In genomic region chr10:132276706-132277105, GRCh38 we compare ENCODE assay signal across 20 cellular contexts. TPM values are rescaled to one million over a fixed set of nuclear protein-coding genes. Genes with fewer than 3 reads are reported as not detected.
DNase-seq lines count a peak whose midpoint lies in the region; ATAC-seq and TF ChIP-seq lines count a peak whose summit lies in the region.
"Had no signal": no experiment of that assay in that cellular context is flagged by ENCODE, and none has a peak within 500 bp of the region (broad histone marks: within the 10 kb centered on the region; RNA-seq: fewer than 3 reads in every experiment).

No MANE protein-coding gene starts in this region.

- H3K27me3 Mint-ChIP-seq in natural killer cell (ENCODE audit: low read depth in 2 of 2) = no peaks in the 10 kb centered on the region
- no peaks in the 10 kb centered on the region for H3K27me3 Mint-ChIP-seq in Caco-2 (ENCODE audit: insufficient read depth, unreplicated experiment)
- H3K27me3 Mint-ChIP-seq: CD4-positive, alpha-beta memory T cell had no signal

- H3K4me1 ChIP-seq in BLaER1 treated with 17β-estradiol and CSF1 and Interleukin-3, amounts not matched to agents 10 nM and 100 nM = peaks cover 0 to 78% (median 64%) of the 10 kb centered on the region in 10 experiments; a peak in 16 of 20 replicates
- H3K4me1 ChIP-seq in RWPE2 (ENCODE audit: insufficient read depth, poor library complexity, severe bottlenecking) = no peaks in the 10 kb centered on the region
- peaks cover 10% of the 10 kb centered on the region for H3K4me1 ChIP-seq in lower lobe of right lung
- no peaks in the 10 kb centered on the region for H3K4me1 ChIP-seq in aorta (ENCODE audit: control insufficient read depth in 1 of 2, insufficient read depth in 2 of 2, low read length in 2 of 2)
- H3K4me1 ChIP-seq in Caco-2 = no peaks in the 10 kb centered on the region
- H3K4me1 ChIP-seq: BE2C had no signal

- no TSS peak for BruUV-seq in Caco-2 (replicated peaks; lab: Mats Ljungman, UMichigan)

- DNase-seq in RWPE2 (ENCODE audit: low spot score) (peak; percentile 50), lower lobe of right lung (peak; percentile 14), aorta (peak; percentile 21 to 67), natural killer cell (no peak), T-helper 2 cell (no peak), Caco-2 (no peak)
- DNase-seq: ACHN; BE2C; Calu3; CD4-positive, alpha-beta memory T cell; DMS 273 treated with DMSO at 0.1 percent for 48 hours; DMS53; DND-41; EL; GOT3; H7 had no signal

- H4K20me1 ChIP-seq in BLaER1 treated with 17β-estradiol and CSF1 and Interleukin-3, amounts not matched to agents 10 nM and 100 nM = peaks cover 0 to 74% (median 31%) of the 10 kb centered on the region in 11 experiments; a peak in 13 of 22 replicates

- intact Hi-C loops in lower lobe of right lung (cut with DNase I) = no loop called here
- intact Hi-C loops in aorta (cut with DNase I) = no loop called here
- intact Hi-C loops in natural killer cell (cut with micrococcal nuclease) = no loop called here
- intact Hi-C loops in Caco-2 (cut with micrococcal nuclease; ENCODE audit: unreplicated experiment) = no loop called here

- no peak overlapping the region for H3K27ac Mint-ChIP-seq in natural killer cell
- H3K27ac Mint-ChIP-seq in Caco-2 (ENCODE audit: unreplicated experiment) = no peak overlapping the region
- H3K27ac Mint-ChIP-seq: CD4-positive, alpha-beta memory T cell; IgD-negative memory B cell had no signal

- POLR2A ChIA-PET in Caco-2 (lab: Charles Lee) = no interaction called here

- 69 to 82% methylated on average over 7 of the region's 7 CpGs for WGBS in aorta, 2 donors

- H3K36me3 ChIP-seq in BLaER1 treated with 17β-estradiol and CSF1 and Interleukin-3, amounts not matched to agents 10 nM and 100 nM = no peaks in the 10 kb centered on the region
- H3K36me3 ChIP-seq in RWPE2 (ENCODE audit: low read depth) = no peaks in the 10 kb centered on the region
- no peaks in the 10 kb centered on the region for H3K36me3 ChIP-seq in lower lobe of right lung
- H3K36me3 ChIP-seq in aorta (ENCODE audit: control insufficient read depth in 1 of 2, insufficient read depth in 2 of 2, low read length in 1 of 2) = no peaks in the 10 kb centered on the region
- no peaks in the 10 kb centered on the region for H3K36me3 ChIP-seq in Caco-2 (ENCODE audit: control insufficient read depth, insufficient read depth, low read length)
- H3K36me3 ChIP-seq: BE2C had no signal

- no peaks in the 10 kb centered on the region for H3K9me3 ChIP-seq in BLaER1 treated with 17β-estradiol and CSF1 and Interleukin-3, amounts not matched to agents 10 nM and 100 nM (replicated peaks in 1 of 11)
- H3K9me3 ChIP-seq in RWPE2 (ENCODE audit: severe bottlenecking) (no peaks in the 10 kb centered on the region), lower lobe of right lung (no peaks in the 10 kb centered on the region), aorta (ENCODE audit: control insufficient read depth, low read length) (no peaks in the 10 kb centered on the region), Caco-2 (no peaks in the 10 kb centered on the region)
- H3K9me3 ChIP-seq: BE2C had no signal

- no peak overlapping the region for H3K27ac ChIP-seq in BLaER1 treated with 17β-estradiol and CSF1 and Interleukin-3, amounts not matched to agents 10 nM and 100 nM
- H3K27ac ChIP-seq in RWPE2 (ENCODE audit: poor library complexity, severe bottlenecking) (no peak overlapping the region), lower lobe of right lung (no peak overlapping the region), aorta (ENCODE audit: low read depth in 1 of 2, low read length in 2 of 2) (no peak overlapping the region)

- H3K4me2 ChIP-seq in BLaER1 treated with 17β-estradiol and CSF1 and Interleukin-3, amounts not matched to agents 10 nM and 100 nM = peak overlapping the region in 8 of 11 experiments; percentile 50 to 83 (median 66); a peak in 14 of 22 replicates

- TF ChIP-seq CTCF in RWPE2 (IDR thresholded peaks at IDR 0.05; ENCODE audit: poor library complexity, severe bottlenecking) = no peak
- no peak for TF ChIP-seq CTCF in lower lobe of right lung (IDR thresholded peaks at IDR 0.05)
- no peak for TF ChIP-seq CTCF in natural killer cell (IDR thresholded peaks at IDR 0.05)
- TF ChIP-seq CTCF in Caco-2 (IDR thresholded peaks at IDR 0.05; ENCODE audit: insufficient read depth in 1 of 2, low read depth in 1 of 2, low read length in 1 of 2, severe bottlenecking in 1 of 2, unreplicated experiment in 1 of 2) = no peak

- ATAC-seq in RWPE2 (ENCODE audit: low read depth) (no peak), lower lobe of right lung (no peak), aorta (ENCODE audit: low FRiP score) (no peak), natural killer cell (no peak)
- ATAC-seq: GM12878 had no signal

- CTCF ChIA-PET in Caco-2 (lab: Charles Lee) = no interaction called here

- H3K27me3 ChIP-seq in BLaER1 treated with 17β-estradiol and CSF1 and Interleukin-3, amounts not matched to agents 10 nM and 100 nM = peaks cover 0 to 13% (median 0%) of the 10 kb centered on the region in 11 experiments; a peak in 8 of 22 replicates
- H3K27me3 ChIP-seq in RWPE2 (ENCODE audit: insufficient read depth, poor library complexity, severe bottlenecking) (peaks cover 4% of the 10 kb centered on the region), lower lobe of right lung (ENCODE audit: low read depth) (no peaks in the 10 kb centered on the region), aorta (ENCODE audit: control insufficient read depth in 1 of 2, insufficient read depth in 2 of 2, low read length in 1 of 2) (no peaks in the 10 kb centered on the region), Caco-2 (replicated peaks; ENCODE audit: control insufficient read depth, insufficient read depth, low read length) (no peaks in the 10 kb centered on the region)
- H3K27me3 ChIP-seq: BE2C had no signal

- H3K4me3 ChIP-seq in BLaER1 treated with 17β-estradiol and CSF1 and Interleukin-3, amounts not matched to agents 10 nM and 100 nM = no peak overlapping the region
- no peak overlapping the region for H3K4me3 ChIP-seq in RWPE2 (ENCODE audit: severe bottlenecking)
- H3K4me3 ChIP-seq in lower lobe of right lung = no peak overlapping the region
- H3K4me3 ChIP-seq in aorta (ENCODE audit: low read length in 2 of 2) = no peak overlapping the region
- no peak overlapping the region for H3K4me3 ChIP-seq in Caco-2 (ENCODE audit: low read depth, low read length)
- H3K4me3 ChIP-seq: GM12878 had no signal

- H3K9me3 Mint-ChIP-seq in natural killer cell = no peaks in the 10 kb centered on the region
- H3K9me3 Mint-ChIP-seq in Caco-2 (ENCODE audit: unreplicated experiment) = no peaks in the 10 kb centered on the region
- H3K9me3 Mint-ChIP-seq: IgD-negative memory B cell had no signal

- H3K9ac ChIP-seq in BLaER1 treated with 17β-estradiol and CSF1 and Interleukin-3, amounts not matched to agents 10 nM and 100 nM = no peak overlapping the region

- H3K36me3 Mint-ChIP-seq in natural killer cell = no peaks in the 10 kb centered on the region
- H3K36me3 Mint-ChIP-seq in Caco-2 (ENCODE audit: insufficient read depth, unreplicated experiment) = no peaks in the 10 kb centered on the region
- H3K36me3 Mint-ChIP-seq: CD4-positive, alpha-beta memory T cell had no signal

- H3K4me3 Mint-ChIP-seq in natural killer cell (no peak overlapping the region), Caco-2 (ENCODE audit: unreplicated experiment) (no peak overlapping the region)
- H3K4me3 Mint-ChIP-seq: CD14-positive monocyte; CD4-positive, alpha-beta memory T cell; IgD-negative memory B cell had no signal

- H3K4me1 Mint-ChIP-seq in natural killer cell = peaks cover 8 to 16% of the 10 kb centered on the region in 2 donors
- H3K4me1 Mint-ChIP-seq in Caco-2 (ENCODE audit: low read depth, unreplicated experiment) = no peaks in the 10 kb centered on the region

RNA-seq across cellular contexts. Expression of gene STK32C, which starts 31.0 kb away (rescaled TPM):
- total RNA-seq in lower lobe of right lung = 14.1 TPM
- total RNA-seq in aorta = 10 to 100 TPM in 1 of 2 donors, 1 to 10 TPM in 1; 7.1 to 12.2 TPM
- 10 to 100 TPM in 1 of 2 donors, 1 to 10 TPM in 1; 4.9 to 12.4 TPM for polyA plus RNA-seq in aorta
- total RNA-seq in natural killer cell = 10 to 100 TPM; 12.7 to 22.1 (median 17.9) TPM
- 11.9 and 13.3 TPM in 2 replicates for total RNA-seq in Caco-2 (2022)

RNA-seq across cellular contexts. Expression of gene LRRC27, which starts 55.3 kb away (rescaled TPM):
- total RNA-seq in lower lobe of right lung (15.5 TPM), aorta (10 to 100 TPM in 1 of 2 donors, 1 to 10 TPM in 1; 4.6 to 11.7 TPM), natural killer cell (10 to 100 TPM in 1 of 3 donors, 1 to 10 TPM in 2; 8.1 to 22.5 (median 9.9) TPM), Caco-2 (2022) (11.7 and 12.5 TPM in 2 replicates)
- polyA plus RNA-seq in aorta = 1 to 10 TPM; 3.1 to 9.0 TPM

Comparison
In these comparisons a context has a peak if more than half of its experiments do, and no peak if none do; other contexts are left out.
1. DNase-seq: peak in RWPE2 (single experiment), lower lobe of right lung (single experiment) and aorta (2 of 2); none in natural killer cell (single experiment), T-helper 2 cell (0 of 5) and Caco-2 (0 of 2).